ENCODE assay signal across 24 cellular contexts in the genomic region with DNA sequence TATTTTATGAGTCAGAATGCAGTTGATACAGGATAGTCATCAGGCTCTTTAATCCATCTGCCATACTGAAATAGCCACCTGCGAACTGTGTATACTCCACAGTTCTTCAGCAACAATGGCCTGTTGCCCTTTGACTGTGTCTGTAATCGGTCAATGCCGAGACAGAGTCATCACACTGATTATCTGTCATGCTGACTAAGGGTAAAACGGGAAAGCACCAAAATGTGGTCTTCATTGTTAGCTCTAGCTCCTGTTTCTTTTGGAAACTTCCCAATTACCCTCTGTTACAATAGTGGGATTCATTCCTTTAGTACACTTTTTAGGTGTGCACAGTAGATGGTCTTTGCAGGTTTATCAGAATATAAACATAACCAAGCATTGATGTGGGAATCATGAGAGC.
A peak's percentile ranks its signal among the peaks of the same experiment; 100 is the strongest.
DNase-seq lines count a peak whose midpoint lies in the region; ATAC-seq, FAIRE-seq and TF ChIP-seq lines count a peak whose summit lies in the region.
"Had no signal": no experiment of that assay in that cellular context is flagged by ENCODE, and none has a peak within 500 bp of the region (broad histone marks: within the 10 kb centered on the region; RNA-seq: fewer than 3 reads in every experiment).

No MANE protein-coding gene starts in this region.

- TF ChIP-seq CTCF in A549 (IDR thresholded peaks at IDR 0.05) (no peak), OCI-LY3 (IDR thresholded peaks at IDR 0.05; ENCODE audit: low read depth, low read length) (no peak), heart left ventricle (IDR thresholded peaks at IDR 0.05) (no peak)

- POLR2A ChIA-PET in A549 (lab: Yijun Ruan, JAX) = no interaction called here

- 2% methylated on average over 4 of the region's 4 CpGs for WGBS in A549 (ENCODE audit: missing lambda C conversion rate)
- 64 to 77% (median 72%) methylated on average over 4 of the region's 4 CpGs for WGBS in heart left ventricle, 4 donors

- no peak overlapping the region for H2AFZ ChIP-seq in OCI-LY3 (ENCODE audit: low read depth, low read length)

- H3K4me3 ChIP-seq in A549 = no peak overlapping the region
- no peak overlapping the region for H3K4me3 ChIP-seq in OCI-LY3 (ENCODE audit: low read length)
- no peak overlapping the region for H3K4me3 ChIP-seq in heart left ventricle
- H3K4me3 ChIP-seq: BLaER1 treated with 17β-estradiol and CSF1 and Interleukin-3, amounts not matched to agents 10 nM and 100 nM; GM12878 had no signal

- no peak overlapping the region for H3K9ac ChIP-seq in OCI-LY3 (ENCODE audit: low read length)
- H3K9ac ChIP-seq: BLaER1 treated with 17β-estradiol and CSF1 and Interleukin-3, amounts not matched to agents 10 nM and 100 nM had no signal

- DNase-seq in A549 (ENCODE audit: low read depth in 1 of 2, low spot score in 1 of 2) = no peak
- DNase-seq in Caki2 (ENCODE audit: low read depth) = peak; percentile 56
- no peak for DNase-seq in heart left ventricle
- DNase-seq in NCI-H1417 (lab: John Stamatoyannopoulos, UW) = no peak
- DNase-seq: 8988T; AML-193; Caco-2; CD4-positive, alpha-beta T cell; CD8-positive, alpha-beta T cell; DMS 273 treated with DMSO at 0.1 percent for 48 hours; DMS153; DMS53; DMS79; DND-41; EL; GDM1 had no signal

- no peak for ATAC-seq in A549
- no peak for ATAC-seq in heart left ventricle
- no peak for ATAC-seq in GM19467 (IDR thresholded peaks at IDR 0.05; ENCODE audit: unreplicated experiment)
- ATAC-seq: CD8-positive, alpha-beta T cell; GM12878 had no signal

- no peak for FAIRE-seq in A549 (lab: Jason Lieb, UNC)
- FAIRE-seq: A204.1, GM12878, GM12892, GM18507 had no signal

- no peak for TF ChIP-seq EP300 in A549 (IDR thresholded peaks at IDR 0.05)

- intact Hi-C loops in heart left ventricle (cut with DNase I) = no loop called here

- TF ChIP-seq POLR2A in A549 (IDR thresholded peaks at IDR 0.05; ENCODE audit: low read length) (no peak), heart left ventricle (IDR thresholded peaks at IDR 0.05) (no peak)

- TF ChIP-seq RAD21 in A549 (conservative IDR thresholded peaks at IDR 0.05 in 1 of 2, IDR thresholded peaks at IDR 0.05 in 1 of 2) = no peak

- H3K27ac ChIP-seq in A549 = no peak overlapping the region
- no peak overlapping the region for H3K27ac ChIP-seq in OCI-LY3 (ENCODE audit: low read length)
- no peak overlapping the region for H3K27ac ChIP-seq in heart left ventricle
- H3K27ac ChIP-seq: BLaER1 treated with 17β-estradiol and CSF1 and Interleukin-3, amounts not matched to agents 10 nM and 100 nM; C4-2B had no signal

- no peaks in the 10 kb centered on the region for H3K27me3 ChIP-seq in OCI-LY3 (ENCODE audit: low read depth, low read length)
- no peaks in the 10 kb centered on the region for H3K27me3 ChIP-seq in heart left ventricle
- H3K27me3 ChIP-seq: BLaER1 treated with 17β-estradiol and CSF1 and Interleukin-3, amounts not matched to agents 10 nM and 100 nM had no signal

- CTCF ChIA-PET in A549 (lab: Yijun Ruan, JAX) = no interaction called here

- H3K4me1 ChIP-seq in A549 = no peaks in the 10 kb centered on the region
- H3K4me1 ChIP-seq in OCI-LY3 (ENCODE audit: low read length) = 0 out of 2 replicates have a peak, but pooled peaks cover 7% of the 10 kb centered on the region
- H3K4me1 ChIP-seq in heart left ventricle = no peaks in the 10 kb centered on the region
- H3K4me1 ChIP-seq: BLaER1 treated with 17β-estradiol and CSF1 and Interleukin-3, amounts not matched to agents 10 nM and 100 nM; Caco-2 had no signal

- H3K79me2 ChIP-seq in OCI-LY3 (ENCODE audit: low read length) = no peaks in the 10 kb centered on the region

- in situ Hi-C loops in Caki2 (cut with HindIII; ENCODE audit: low pct_unique_long_range_greater_than_20kb, low sequenced_read_pairs) = no loop called here

- no peaks in the 10 kb centered on the region for H4K20me1 ChIP-seq in OCI-LY3 (ENCODE audit: insufficient read depth, low read length)
- H4K20me1 ChIP-seq: BLaER1 treated with 17β-estradiol and CSF1 and Interleukin-3, amounts not matched to agents 10 nM and 100 nM had no signal

- H3K4me2 ChIP-seq in A549 (no peak overlapping the region), OCI-LY3 (ENCODE audit: low read length) (0 out of 2 replicates have a peak overlapping the region, but pooled peaks have one; percentile 17)
- H3K4me2 ChIP-seq: BLaER1 treated with 17β-estradiol and CSF1 and Interleukin-3, amounts not matched to agents 10 nM and 100 nM had no signal

- H3K36me3 ChIP-seq in OCI-LY3 (replicated peaks; ENCODE audit: low read depth, low read length) (no peaks in the 10 kb centered on the region), heart left ventricle (no peaks in the 10 kb centered on the region)
- H3K36me3 ChIP-seq: BLaER1 treated with 17β-estradiol and CSF1 and Interleukin-3, amounts not matched to agents 10 nM and 100 nM had no signal

- H3K9me3 ChIP-seq in A549 (no peaks in the 10 kb centered on the region; the same call in 2 of the 3 replicates), OCI-LY3 (ENCODE audit: insufficient read depth, low read length) (no peaks in the 10 kb centered on the region), heart left ventricle (peaks cover 0 to 5% (median 0%) of the 10 kb centered on the region in 12 donors)
- H3K9me3 ChIP-seq: BLaER1 treated with 17β-estradiol and CSF1 and Interleukin-3, amounts not matched to agents 10 nM and 100 nM; Caco-2 had no signal

TF ChIP-seq in A549, 52 proteins besides CTCF, POLR2A, EP300 and RAD21:
- peak; percentile 16 for TF ChIP-seq MAFK (IDR thresholded peaks at IDR 0.05; ENCODE audit: partially characterized antibody)
- TF ChIP-seq MYC (IDR thresholded peaks at IDR 0.05; ENCODE audit: borderline replicate concordance, low read length) = no peak
